Comparison of ENCODE assay signal across 8 cellular contexts in genomic region chr5:180831139-180832080, GRCh38. TPM values are rescaled to one million over a fixed set of nuclear protein-coding genes. Genes with fewer than 3 reads are reported as not detected.
DNase-seq lines count a peak whose midpoint lies in the region; ATAC-seq and TF ChIP-seq lines count a peak whose summit lies in the region.

No MANE protein-coding gene starts in this region.

- peak overlapping the region; percentile 99 for H3K4me3 Mint-ChIP-seq in activated naive CD8-positive, alpha-beta T cell treated with anti-CD3 and anti-CD28 coated beads, Interleukin-2, amount 50 U/mL, for 24 hours

- peaks cover 51% of the 10 kb centered on the region for H3K4me1 Mint-ChIP-seq in activated naive CD8-positive, alpha-beta T cell treated with anti-CD3 and anti-CD28 coated beads, Interleukin-2, amount 50 U/mL, for 24 hours

- peak; percentile 70 for ATAC-seq in GM21529 (IDR thresholded peaks at IDR 0.05; ENCODE audit: unreplicated experiment)
- peak; percentile 83 for ATAC-seq in activated naive CD8-positive, alpha-beta T cell treated with anti-CD3 and anti-CD28 coated beads, Interleukin-2, amount 50 U/mL, for 24 hours
- peak; percentile 98 for ATAC-seq in Right ventricle myocardium superior (ENCODE audit: poor library complexity)

- H3K9me3 ChIP-seq in ES-I3 (ENCODE audit: control insufficient read depth, insufficient read depth, low read length) (peaks cover 6% of the 10 kb centered on the region), transverse colon (no peaks in the 10 kb centered on the region)

- peak; percentile 80 for DNase-seq in HuH-7.5 (ENCODE audit: low spot score)
- DNase-seq in SW 1271 (lab: John Stamatoyannopoulos, UW), result peak; percentile 49 to 78
- DNase-seq in activated naive CD8-positive, alpha-beta T cell treated with anti-CD3 and anti-CD28 coated beads, Interleukin-2, amount 50 U/mL, for 24 hours, result peak; percentile 86
- peak; percentile 94 for DNase-seq in Right ventricle myocardium superior
- DNase-seq in pons (ENCODE audit: low spot score), result peak; percentile 63
- DNase-seq in transverse colon, result peak; percentile 92

- intact Hi-C loops in Right ventricle myocardium superior (cut with DNase I), result no loop called here
- intact Hi-C loops in transverse colon (cut with DNase I; ENCODE audit: low total_unique reads), result no loop called here

- peak overlapping the region; percentile 75 to 93 (median 88) for H3K4me3 ChIP-seq in transverse colon

- peak in 3 of 5 experiments; percentile 9 to 48 (median 27) for TF ChIP-seq CTCF in transverse colon (IDR thresholded peaks at IDR 0.05)

- H3K9me3 Mint-ChIP-seq in activated naive CD8-positive, alpha-beta T cell treated with anti-CD3 and anti-CD28 coated beads, Interleukin-2, amount 50 U/mL, for 24 hours, result no peaks in the 10 kb centered on the region

- H3K4me1 ChIP-seq in ES-I3 (ENCODE audit: insufficient read depth, low read length) (no peaks in the 10 kb centered on the region), transverse colon (peaks cover 5 to 33% (median 15%) of the 10 kb centered on the region in 4 donors)

- in situ Hi-C loops in transverse colon (cut with MboI; ENCODE audit: low pct_ligation_motif_present in 1 of 4, low pct_unique_long_range_greater_than_20kb in 1 of 4, low sequenced_read_pairs in 3 of 4), result no loop called here

- peaks cover 35% of the 10 kb centered on the region for H3K36me3 Mint-ChIP-seq in activated naive CD8-positive, alpha-beta T cell treated with anti-CD3 and anti-CD28 coated beads, Interleukin-2, amount 50 U/mL, for 24 hours (ENCODE audit: low read depth)

- H3K27ac ChIP-seq in transverse colon, result peak overlapping the region; percentile 99

- WGBS in transverse colon (ENCODE audit: low coverage in 1 of 2), 2 donors, result 2 to 14% methylated on average over 10 to 71 of the region's 80 CpGs

- no peaks in the 10 kb centered on the region for H3K27me3 Mint-ChIP-seq in activated naive CD8-positive, alpha-beta T cell treated with anti-CD3 and anti-CD28 coated beads, Interleukin-2, amount 50 U/mL, for 24 hours

- H3K36me3 ChIP-seq in ES-I3 (ENCODE audit: insufficient read depth, low read length) (no peaks in the 10 kb centered on the region), transverse colon (no peaks in the 10 kb centered on the region)

- no peak for TF ChIP-seq EP300 in transverse colon (IDR thresholded peaks at IDR 0.05; ENCODE audit: low read depth)

- TF ChIP-seq POLR2A in transverse colon (IDR thresholded peaks at IDR 0.05), result peak; percentile 63

- peak overlapping the region; percentile 98 for H3K27ac Mint-ChIP-seq in activated naive CD8-positive, alpha-beta T cell treated with anti-CD3 and anti-CD28 coated beads, Interleukin-2, amount 50 U/mL, for 24 hours

- H3K9ac ChIP-seq in ES-I3 (ENCODE audit: low read depth, low read length), result peak overlapping the region; percentile 53

- no peaks in the 10 kb centered on the region for H3K27me3 ChIP-seq in transverse colon

RNA-seq across cellular contexts. Expression of gene MGAT1, which starts 28.8 kb away (rescaled TPM):
- 66.2 TPM for total RNA-seq in Right ventricle myocardium superior
- 100 to 1,000 TPM in 3 of 4 donors, 10 to 100 TPM in 1; 98.5 to 131 (median 114) TPM for total RNA-seq in transverse colon

RNA-seq across cellular contexts. Expression of gene ZFP62, which starts 29.7 kb away (rescaled TPM):
- 16.6 TPM for total RNA-seq in Right ventricle myocardium superior
- total RNA-seq in transverse colon, result 10 to 100 TPM in 3 of 4 donors, 1 to 10 TPM in 1; 4.1 to 35.7 (median 26.9) TPM

Comparison
In these comparisons a context has a peak if more than half of its experiments do, and no peak if none do; other contexts are left out.
1. Peak in every context shown above with its lines: DNase-seq, ATAC-seq, H3K4me3 ChIP-seq and H3K27ac ChIP-seq.